ENCODE assay signal across 14 cellular contexts in the genomic region with DNA sequence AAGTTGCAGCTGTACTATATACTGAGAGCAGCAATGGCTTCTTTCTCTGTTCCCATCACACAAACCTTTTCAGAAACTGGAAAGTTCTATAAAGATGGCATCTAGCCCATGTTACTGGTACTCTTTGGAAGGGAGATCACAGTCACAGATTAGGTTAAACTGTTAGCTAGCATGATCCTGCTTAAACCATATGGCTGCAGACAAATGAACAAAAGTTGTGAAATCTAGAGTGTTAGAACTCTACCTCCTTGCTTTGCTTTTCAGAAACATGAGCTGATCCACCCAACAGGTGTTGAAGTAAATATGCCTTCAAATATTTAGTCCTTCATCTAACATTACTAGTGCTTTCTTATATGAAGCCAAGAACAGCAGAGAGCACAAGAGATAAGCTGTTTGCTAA.
A peak's percentile ranks its signal among the peaks of the same experiment; 100 is the strongest.
DNase-seq lines count a peak whose midpoint lies in the region; ATAC-seq and TF ChIP-seq lines count a peak whose summit lies in the region.
"Had no signal": no experiment of that assay in that cellular context is flagged by ENCODE, and none has a peak within 500 bp of the region (broad histone marks: within the 10 kb centered on the region; RNA-seq: fewer than 3 reads in every experiment).

No MANE protein-coding gene starts in this region.

- peaks cover 6% of the 10 kb centered on the region for H3K9me3 Mint-ChIP-seq in CD4-positive, alpha-beta T cell
- peaks cover 0 to 4% of the 10 kb centered on the region in 2 donors for H3K9me3 Mint-ChIP-seq in effector memory CD8-positive, alpha-beta T cell
- peaks cover 9% of the 10 kb centered on the region for H3K9me3 Mint-ChIP-seq in stimulated activated memory B cell treated with anti-CD40 and anti-IgM and Interleukin-4, amounts not matched to agents 10 μg/mL and 1 μg/mL and 100 μg/mL, for 72 hours

- peak overlapping the region; percentile 49 for H3K4me3 Mint-ChIP-seq in CD4-positive, alpha-beta T cell
- H3K4me3 Mint-ChIP-seq in effector memory CD8-positive, alpha-beta T cell = peak overlapping the region; percentile 52 to 62
- no peak overlapping the region for H3K4me3 Mint-ChIP-seq in stimulated activated memory B cell treated with anti-CD40 and anti-IgM and Interleukin-4, amounts not matched to agents 10 μg/mL and 1 μg/mL and 100 μg/mL, for 72 hours

- H3K9me3 ChIP-seq in CD4-positive, alpha-beta T cell (ENCODE audit: control insufficient read depth, low read length) = no peaks in the 10 kb centered on the region
- H3K9me3 ChIP-seq in SJSA1 (replicated peaks) (no peaks in the 10 kb centered on the region), neutrophil (no peaks in the 10 kb centered on the region)

- no peak for DNase-seq in CD4-positive, alpha-beta T cell
- DNase-seq in SJSA1 (ENCODE audit: low read depth in 1 of 2, low spot score in 2 of 2) (no peak), cerebellar cortex (ENCODE audit: low spot score) (no peak), NCI-H345 treated with DMSO at 0.1 percent for 48 hours (lab: John Stamatoyannopoulos, UW; ENCODE audit: unreplicated experiment) (no peak), ureter (ENCODE audit: low spot score) (no peak)
- no peak for DNase-seq in effector memory CD8-positive, alpha-beta T cell
- DNase-seq: foreskin melanocyte, NCI-H2029 treated with DMSO at 0.1 percent for 48 hours had no signal

- H3K27me3 Mint-ChIP-seq in CD4-positive, alpha-beta T cell = no peaks in the 10 kb centered on the region
- no peaks in the 10 kb centered on the region for H3K27me3 Mint-ChIP-seq in effector memory CD8-positive, alpha-beta T cell
- H3K27me3 Mint-ChIP-seq in stimulated activated memory B cell treated with anti-CD40 and anti-IgM and Interleukin-4, amounts not matched to agents 10 μg/mL and 1 μg/mL and 100 μg/mL, for 72 hours = no peaks in the 10 kb centered on the region
- H3K27me3 Mint-ChIP-seq: progenitor cell of endocrine pancreas had no signal

- POLR2A ChIA-PET in CD4-positive, alpha-beta T cell (lab: Charles Lee) = interaction anchor here (0.7 to 3.1 kb wide), 23 partner anchors 9 to 609 kb away, joined by 3 to 38 read pairs (median 5); a partner anchor contains a TSS

- intact Hi-C loops in CD4-positive, alpha-beta T cell (cut with DNase I, micrococcal nuclease) = loop anchor here (2.0 to 10.0 kb wide), 4 partner anchors 42 to 374 kb away; no protein-coding TSS in a partner anchor

- no peaks in the 10 kb centered on the region for H3K27me3 ChIP-seq in CD4-positive, alpha-beta T cell (ENCODE audit: control insufficient read depth, insufficient read depth, low read length)
- no peaks in the 10 kb centered on the region for H3K27me3 ChIP-seq in SJSA1 (replicated peaks)
- no peaks in the 10 kb centered on the region for H3K27me3 ChIP-seq in neutrophil
- H3K27me3 ChIP-seq: vagina had no signal

- H3K4me3 ChIP-seq in SJSA1 (no peak overlapping the region), neutrophil (ENCODE audit: low read depth in 1 of 2, low read length in 1 of 2) (peak overlapping the region in 1 of 2 experiments; percentile 37)
- H3K4me3 ChIP-seq: HAP-1, vagina had no signal

- peak overlapping the region; percentile 88 for H3K27ac Mint-ChIP-seq in CD4-positive, alpha-beta T cell
- peak overlapping the region; percentile 97 to 99 for H3K27ac Mint-ChIP-seq in effector memory CD8-positive, alpha-beta T cell
- no peak overlapping the region for H3K27ac Mint-ChIP-seq in stimulated activated memory B cell treated with anti-CD40 and anti-IgM and Interleukin-4, amounts not matched to agents 10 μg/mL and 1 μg/mL and 100 μg/mL, for 72 hours
- H3K27ac Mint-ChIP-seq: progenitor cell of endocrine pancreas had no signal

- H3K36me3 ChIP-seq in SJSA1 (no peaks in the 10 kb centered on the region), neutrophil (no peaks in the 10 kb centered on the region)
- H3K36me3 ChIP-seq: HAP-1, vagina had no signal

- TF ChIP-seq CTCF in CD4-positive, alpha-beta T cell (IDR thresholded peaks at IDR 0.05) = no peak
- no peak for TF ChIP-seq CTCF in neutrophil (IDR thresholded peaks at IDR 0.05)

- peaks cover 80% of the 10 kb centered on the region for H3K4me1 Mint-ChIP-seq in CD4-positive, alpha-beta T cell (ENCODE audit: low read depth)
- H3K4me1 Mint-ChIP-seq in effector memory CD8-positive, alpha-beta T cell (ENCODE audit: low read depth in 2 of 2) = peaks cover 48 to 62% of the 10 kb centered on the region in 2 donors
- H3K4me1 Mint-ChIP-seq in stimulated activated memory B cell treated with anti-CD40 and anti-IgM and Interleukin-4, amounts not matched to agents 10 μg/mL and 1 μg/mL and 100 μg/mL, for 72 hours = peaks cover 18% of the 10 kb centered on the region

- H3K27ac ChIP-seq in CD4-positive, alpha-beta T cell (ENCODE audit: low read depth, low read length) = peak overlapping the region; percentile 53
- peak overlapping the region; percentile 46 for H3K27ac ChIP-seq in SJSA1
- peak overlapping the region; percentile 99 for H3K27ac ChIP-seq in neutrophil
- H3K27ac ChIP-seq: C4-2B, vagina had no signal

- CTCF ChIA-PET in CD4-positive, alpha-beta T cell (lab: Charles Lee) = interaction anchor here (0.6 to 2.1 kb wide), 12 partner anchors 9 to 226 kb away, joined by 3 to 7 read pairs (median 3); no protein-coding TSS in a partner anchor

- ATAC-seq in CD4-positive, alpha-beta T cell (ENCODE audit: poor library complexity) = no peak
- peak; percentile 11 for ATAC-seq in effector memory CD8-positive, alpha-beta T cell (replicated peaks)
- no peak for ATAC-seq in stimulated activated memory B cell treated with anti-CD40 and anti-IgM and Interleukin-4, amounts not matched to agents 10 μg/mL and 1 μg/mL and 100 μg/mL, for 72 hours

- H3K36me3 Mint-ChIP-seq in CD4-positive, alpha-beta T cell (ENCODE audit: low read depth) = no peaks in the 10 kb centered on the region
- peaks cover 8% of the 10 kb centered on the region for H3K36me3 Mint-ChIP-seq in effector memory CD8-positive, alpha-beta T cell (ENCODE audit: insufficient read depth)
- peaks cover 13% of the 10 kb centered on the region for H3K36me3 Mint-ChIP-seq in stimulated activated memory B cell treated with anti-CD40 and anti-IgM and Interleukin-4, amounts not matched to agents 10 μg/mL and 1 μg/mL and 100 μg/mL, for 72 hours

- H3K4me1 ChIP-seq in SJSA1 (replicated peaks) = peaks cover 15% of the 10 kb centered on the region
- peaks cover 55 to 69% of the 10 kb centered on the region in 2 experiments for H3K4me1 ChIP-seq in neutrophil (ENCODE audit: control insufficient read depth in 1 of 2, insufficient read depth in 1 of 2, low read depth in 1 of 2, low read length in 1 of 2)
- H3K4me1 ChIP-seq: HAP-1 had no signal

Comparison
In these comparisons a context has a peak if more than half of its experiments do, and no peak if none do; other contexts are left out.
1. H3K27ac ChIP-seq: peak in every context shown above with its lines; median percentile 99 in neutrophil; 53 in CD4-positive, alpha-beta T cell; 46 in SJSA1.